17 cellular contexts compared by ENCODE assay signal in genomic region chr3:81765425-81765824, GRCh38.
"Had no signal": no experiment of that assay in that cellular context is flagged by ENCODE, and none has a peak within 500 bp of the region (broad histone marks: within the 10 kb centered on the region; RNA-seq: fewer than 3 reads in every experiment).

No MANE protein-coding gene starts in this region.

- H3K36me3 ChIP-seq: left lung, tibial artery had no signal

- H3K4me3 ChIP-seq: left lung, tibial artery had no signal

- H3K9me3 Mint-ChIP-seq: activated naive CD4-positive, alpha-beta T cell treated with anti-CD3 and anti-CD28 coated beads, Interleukin-2, amount 50 U/mL, for 24 hours; nephron progenitor cell; T-helper 1 cell treated with Interleukin-12 subunit alpha and Interleukin-12 subunit beta and Interleukin-4 antibody, amounts not matched to agents 30 μg/mL and 1 μg/mL, for 36 hours had no signal

- H3K27ac Mint-ChIP-seq: activated naive CD4-positive, alpha-beta T cell treated with anti-CD3 and anti-CD28 coated beads, Interleukin-2, amount 50 U/mL, for 24 hours; endodermal cell; nephron progenitor cell; T-helper 1 cell treated with Interleukin-12 subunit alpha and Interleukin-12 subunit beta and Interleukin-4 antibody, amounts not matched to agents 30 μg/mL and 1 μg/mL, for 36 hours had no signal

- H3K27me3 ChIP-seq: foreskin keratinocyte, left lung, tibial artery had no signal

- H3K9me3 ChIP-seq: left lung, tibial artery had no signal

- DNase-seq: activated CD4-positive, alpha-beta T cell treated with anti-CD3 and anti-CD28 coated beads for 1 hour; activated CD8-positive, alpha-beta memory T cell treated with anti-CD3 and anti-CD28 coated beads for 24 hours; activated CD8-positive, alpha-beta memory T cell treated with anti-CD3 and anti-CD28 coated beads, Interleukin-2, amount 50 U/mL, for 48 hours; activated effector memory CD4-positive, alpha-beta T cell treated with anti-CD3 and anti-CD28 coated beads, Interleukin-2, amount 50 U/mL, for 16 hours; activated T-cell treated with anti-CD3 and anti-CD28 coated beads, Interleukin-2, amount 50 U/mL, for 48 hours; endodermal cell; foreskin keratinocyte; kidney; left lung; nephron progenitor cell; nucleus accumbens; stimulated activated CD4-positive, alpha-beta T cell treated with anti-CD3 and anti-CD28 coated beads, Interleukin-2, amount 100 ng/mL, for 24 hours; stimulated activated naive CD4-positive, alpha-beta T cell treated with Interleukin-2 at 50 U/mL for 16 hours; substantia nigra; tibial artery had no signal

- H3K36me3 Mint-ChIP-seq: activated naive CD4-positive, alpha-beta T cell treated with anti-CD3 and anti-CD28 coated beads, Interleukin-2, amount 50 U/mL, for 24 hours had no signal

- H3K4me3 Mint-ChIP-seq: activated naive CD4-positive, alpha-beta T cell treated with anti-CD3 and anti-CD28 coated beads, Interleukin-2, amount 50 U/mL, for 24 hours; endodermal cell; nephron progenitor cell; T-helper 1 cell treated with Interleukin-12 subunit alpha and Interleukin-12 subunit beta and Interleukin-4 antibody, amounts not matched to agents 30 μg/mL and 1 μg/mL, for 36 hours had no signal

- H3K27ac ChIP-seq: foreskin keratinocyte, left lung, tibial artery had no signal
